11 cellular contexts compared by ENCODE assay signal in genomic region chr11:82731691-82732277, GRCh38. TPM values are rescaled to one million over a fixed set of nuclear protein-coding genes. Genes with fewer than 3 reads are reported as not detected.
DNase-seq lines count a peak whose midpoint lies in the region; ATAC-seq and TF ChIP-seq lines count a peak whose summit lies in the region.
"Had no signal": no experiment of that assay in that cellular context is flagged by ENCODE, and none has a peak within 500 bp of the region (broad histone marks: within the 10 kb centered on the region; RNA-seq: fewer than 3 reads in every experiment).

No MANE protein-coding gene starts in this region.

- no peaks in the 10 kb centered on the region for H3K9me3 ChIP-seq in tibial nerve
- H3K9me3 ChIP-seq: colonic mucosa had no signal

- intact Hi-C loops in activated T-helper 2 cell treated with anti-CD3 and anti-CD28 coated beads, Interferon-gamma antibody, Interleukin-2, Interleukin-4, amounts not matched to agents 10 μg/mL and 5 μg/mL and 100 μg/mL, durations not matched to agents 14 hours and 24 hours and 36 hours (cut with micrococcal nuclease): no loop called here

- H3K36me3 ChIP-seq in tibial nerve: no peaks in the 10 kb centered on the region
- H3K36me3 ChIP-seq: colonic mucosa had no signal

- no peak for TF ChIP-seq POLR2A in tibial nerve (IDR thresholded peaks at IDR 0.05)

- peak overlapping the region; percentile 16 for H3K4me3 Mint-ChIP-seq in activated naive CD4-positive, alpha-beta T cell treated with anti-CD3 and anti-CD28 coated beads, Interleukin-2, amount 50 U/mL, for 24 hours
- peak overlapping the region; percentile 20 for H3K4me3 Mint-ChIP-seq in activated T-helper 2 cell treated with anti-CD3 and anti-CD28 coated beads, Interferon-gamma antibody, Interleukin-2, Interleukin-4, amounts not matched to agents 10 μg/mL and 5 μg/mL and 100 μg/mL, durations not matched to agents 14 hours and 24 hours and 36 hours (ENCODE audit: low read depth)

- TF ChIP-seq CTCF in tibial nerve (IDR thresholded peaks at IDR 0.05): no peak

- ATAC-seq in activated naive CD4-positive, alpha-beta T cell treated with anti-CD3 and anti-CD28 coated beads, Interleukin-2, amount 50 U/mL, for 72 hours: no peak
- ATAC-seq in GM21529 (IDR thresholded peaks at IDR 0.05; ENCODE audit: unreplicated experiment): no peak

- 27 to 37% methylated on average over 11 of the region's 11 CpGs for WGBS in tibial nerve, 2 donors

- H3K27ac Mint-ChIP-seq in activated naive CD4-positive, alpha-beta T cell treated with anti-CD3 and anti-CD28 coated beads, Interleukin-2, amount 50 U/mL, for 24 hours: no peak overlapping the region
- H3K27ac Mint-ChIP-seq in activated naive CD4-positive, alpha-beta T cell treated with anti-CD3 and anti-CD28 coated beads, Interleukin-2, amount 50 U/mL, for 72 hours: no peak overlapping the region
- H3K27ac Mint-ChIP-seq in activated T-helper 2 cell treated with anti-CD3 and anti-CD28 coated beads, Interferon-gamma antibody, Interleukin-2, Interleukin-4, amounts not matched to agents 10 μg/mL and 5 μg/mL and 100 μg/mL, durations not matched to agents 14 hours and 24 hours and 36 hours: no peak overlapping the region

- DNase-seq in activated naive CD4-positive, alpha-beta T cell treated with anti-CD3 and anti-CD28 coated beads, Interleukin-2, amount 50 U/mL, for 72 hours (ENCODE audit: low spot score in 2 of 2): no peak
- no peak for DNase-seq in activated T-helper 2 cell treated with anti-CD3 and anti-CD28 coated beads, Interferon-gamma antibody, Interleukin-2, Interleukin-4, amounts not matched to agents 10 μg/mL and 5 μg/mL and 100 μg/mL, durations not matched to agents 14 hours and 24 hours and 36 hours (ENCODE audit: low spot score)
- peak; percentile 34 for DNase-seq in iPS-NIHi7 (ENCODE audit: extremely low spot score)
- no peak for DNase-seq in tibial nerve (ENCODE audit: low spot score in 2 of 2)
- DNase-seq in stimulated activated CD4-positive, alpha-beta T cell treated with anti-CD3 and anti-CD28 coated beads, Interleukin-12 subunit alpha, Interleukin-12 subunit beta, amount 100 ng/mL, for 4 hours: no peak
- no peak for DNase-seq in activated effector memory CD4-positive, alpha-beta T cell treated with Interleukin-2 at 50 U/mL for 16 hours
- DNase-seq: colonic mucosa, NCI-H2081 treated with DMSO at 0.1 percent for 48 hours, occipital lobe had no signal

- H3K27me3 Mint-ChIP-seq in activated naive CD4-positive, alpha-beta T cell treated with anti-CD3 and anti-CD28 coated beads, Interleukin-2, amount 50 U/mL, for 24 hours: peaks cover 39% of the 10 kb centered on the region
- peaks cover 69% of the 10 kb centered on the region for H3K27me3 Mint-ChIP-seq in activated T-helper 2 cell treated with anti-CD3 and anti-CD28 coated beads, Interferon-gamma antibody, Interleukin-2, Interleukin-4, amounts not matched to agents 10 μg/mL and 5 μg/mL and 100 μg/mL, durations not matched to agents 14 hours and 24 hours and 36 hours (ENCODE audit: low read depth)

- peaks cover 0 to 29% (median 0%) of the 10 kb centered on the region in 4 donors for H3K4me1 ChIP-seq in tibial nerve
- H3K4me1 ChIP-seq: colonic mucosa had no signal

- H3K27ac ChIP-seq in tibial nerve: peak overlapping the region; percentile 60 to 92 (median 84)
- H3K27ac ChIP-seq: colonic mucosa had no signal

- H3K4me3 ChIP-seq in tibial nerve: peak overlapping the region; percentile 14 to 80 (median 57)

- TF ChIP-seq EP300 in tibial nerve (IDR thresholded peaks at IDR 0.05): no peak

- no peaks in the 10 kb centered on the region for H3K9me3 Mint-ChIP-seq in activated naive CD4-positive, alpha-beta T cell treated with anti-CD3 and anti-CD28 coated beads, Interleukin-2, amount 50 U/mL, for 24 hours
- no peaks in the 10 kb centered on the region for H3K9me3 Mint-ChIP-seq in activated naive CD4-positive, alpha-beta T cell treated with anti-CD3 and anti-CD28 coated beads, Interleukin-2, amount 50 U/mL, for 72 hours
- no peaks in the 10 kb centered on the region for H3K9me3 Mint-ChIP-seq in activated T-helper 2 cell treated with anti-CD3 and anti-CD28 coated beads, Interferon-gamma antibody, Interleukin-2, Interleukin-4, amounts not matched to agents 10 μg/mL and 5 μg/mL and 100 μg/mL, durations not matched to agents 14 hours and 24 hours and 36 hours

- no peaks in the 10 kb centered on the region for H3K27me3 ChIP-seq in tibial nerve

- no peaks in the 10 kb centered on the region for H3K36me3 Mint-ChIP-seq in activated naive CD4-positive, alpha-beta T cell treated with anti-CD3 and anti-CD28 coated beads, Interleukin-2, amount 50 U/mL, for 24 hours
- peaks cover 0 to 13% of the 10 kb centered on the region in 2 donors for H3K36me3 Mint-ChIP-seq in activated naive CD4-positive, alpha-beta T cell treated with anti-CD3 and anti-CD28 coated beads, Interleukin-2, amount 50 U/mL, for 72 hours
- H3K36me3 Mint-ChIP-seq in activated T-helper 2 cell treated with anti-CD3 and anti-CD28 coated beads, Interferon-gamma antibody, Interleukin-2, Interleukin-4, amounts not matched to agents 10 μg/mL and 5 μg/mL and 100 μg/mL, durations not matched to agents 14 hours and 24 hours and 36 hours (ENCODE audit: low read depth): no peaks in the 10 kb centered on the region

- H3K4me1 Mint-ChIP-seq in activated naive CD4-positive, alpha-beta T cell treated with anti-CD3 and anti-CD28 coated beads, Interleukin-2, amount 50 U/mL, for 24 hours: peaks cover 15% of the 10 kb centered on the region
- H3K4me1 Mint-ChIP-seq in activated T-helper 2 cell treated with anti-CD3 and anti-CD28 coated beads, Interferon-gamma antibody, Interleukin-2, Interleukin-4, amounts not matched to agents 10 μg/mL and 5 μg/mL and 100 μg/mL, durations not matched to agents 14 hours and 24 hours and 36 hours (ENCODE audit: low read depth): peaks cover 2% of the 10 kb centered on the region

RNA-seq across cellular contexts. Expression of gene FAM181B, which starts 1.9 kb away (rescaled TPM):
- not detected for total RNA-seq in activated naive CD4-positive, alpha-beta T cell treated with anti-CD3 and anti-CD28 coated beads, Interleukin-2, amount 50 U/mL, for 72 hours
- not detected in 2 replicates for total RNA-seq in activated T-helper 2 cell treated with anti-CD3 and anti-CD28 coated beads, Interferon-gamma antibody, Interleukin-2, Interleukin-4, amounts not matched to agents 10 μg/mL and 5 μg/mL and 100 μg/mL, durations not matched to agents 14 hours and 24 hours and 36 hours
- total RNA-seq in tibial nerve: 1 to 10 TPM; 1.5 to 3.6 (median 2.4) TPM
